ENCODE assay signal across 11 cellular contexts in the genomic region with DNA sequence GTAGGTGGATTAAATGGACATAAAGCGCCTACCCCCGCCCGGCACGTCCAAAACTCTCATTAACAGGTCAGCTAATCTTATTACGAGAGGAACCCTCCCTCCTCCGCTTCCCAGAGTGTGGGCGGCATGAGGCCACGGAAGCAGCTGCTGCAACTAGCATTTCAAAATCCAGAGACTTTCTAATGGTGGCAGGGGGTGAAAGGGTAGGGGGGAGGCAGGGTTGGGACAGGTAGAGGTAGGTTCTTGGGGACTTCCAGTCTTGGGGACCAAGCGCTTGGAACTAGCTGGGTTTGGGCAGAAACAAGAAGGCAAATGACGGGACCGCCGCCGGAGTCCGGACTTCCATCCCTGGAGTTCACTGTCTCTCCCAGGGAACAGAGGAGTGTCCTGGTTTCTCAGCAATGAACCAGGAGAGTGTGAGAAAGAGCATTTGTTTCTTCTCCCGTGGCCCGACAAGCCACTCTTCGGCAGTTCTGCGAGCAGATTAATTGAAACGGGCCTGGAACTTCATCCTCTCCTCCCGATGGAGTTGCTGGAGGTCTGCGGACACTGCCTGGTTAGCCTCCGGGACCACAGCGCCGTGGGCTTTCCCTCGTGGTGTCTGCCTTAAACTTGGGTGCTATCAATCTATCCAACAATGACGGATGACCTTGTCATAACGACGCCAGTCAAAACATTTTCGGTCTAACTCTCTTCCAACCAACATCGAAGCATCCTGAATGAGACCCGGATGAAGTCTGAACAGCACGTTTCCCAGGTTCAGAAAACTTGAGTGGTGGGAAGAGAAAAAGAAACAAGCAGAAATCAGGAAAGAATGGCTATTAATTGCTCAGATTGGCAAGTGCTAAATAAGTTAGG. TPM values are rescaled to one million over a fixed set of nuclear protein-coding genes. Genes with fewer than 3 reads are reported as not detected.
A peak's percentile ranks its signal among the peaks of the same experiment; 100 is the strongest.
DNase-seq lines count a peak whose midpoint lies in the region; TF ChIP-seq lines count a peak whose summit lies in the region.
"Had no signal": no experiment of that assay in that cellular context is flagged by ENCODE, and none has a peak within 500 bp of the region (broad histone marks: within the 10 kb centered on the region; RNA-seq: fewer than 3 reads in every experiment).

No MANE protein-coding gene starts in this region.

- no peak for TF ChIP-seq POLR2A in vagina (IDR thresholded peaks at IDR 0.05)

- TF ChIP-seq CTCF in glutamatergic neuron (IDR thresholded peaks at IDR 0.05; ENCODE audit: partially characterized antibody, unreplicated experiment) (no peak), vagina (IDR thresholded peaks at IDR 0.05) (no peak)

- peaks cover 22% of the 10 kb centered on the region for H3K9me3 Mint-ChIP-seq in glutamatergic neuron (ENCODE audit: unreplicated experiment)

- no peaks in the 10 kb centered on the region for H3K9me3 ChIP-seq in HUES48 (ENCODE audit: control insufficient read depth, insufficient read depth, low read length)
- no peaks in the 10 kb centered on the region for H3K9me3 ChIP-seq in vagina

- no peaks in the 10 kb centered on the region for H3K36me3 Mint-ChIP-seq in glutamatergic neuron (ENCODE audit: unreplicated experiment)

- H3K4me1 Mint-ChIP-seq in glutamatergic neuron (ENCODE audit: low read depth, unreplicated experiment): peaks cover 41% of the 10 kb centered on the region

- H3K27ac ChIP-seq in HUES48 (ENCODE audit: low read depth, low read length) (no peak overlapping the region), vagina (no peak overlapping the region)

- no peak overlapping the region for H3K27ac Mint-ChIP-seq in glutamatergic neuron (ENCODE audit: unreplicated experiment)

- H3K27me3 Mint-ChIP-seq in glutamatergic neuron (ENCODE audit: unreplicated experiment): peaks cover 39% of the 10 kb centered on the region

- peak overlapping the region; percentile 66 for H3K4me3 ChIP-seq in HUES48 (ENCODE audit: low read depth, low read length)
- no peak overlapping the region for H3K4me3 ChIP-seq in vagina

- peak overlapping the region; percentile 83 for H3K4me3 Mint-ChIP-seq in glutamatergic neuron (ENCODE audit: unreplicated experiment)

- H3K4me1 ChIP-seq in HUES48 (ENCODE audit: control insufficient read depth, insufficient read depth, low read length): peaks cover 28% of the 10 kb centered on the region
- H3K4me1 ChIP-seq in vagina: peaks cover 37% of the 10 kb centered on the region

- H3K9ac ChIP-seq in HUES48 (ENCODE audit: low read depth, low read length): no peak overlapping the region

- peaks cover 100% of the 10 kb centered on the region for H3K27me3 ChIP-seq in HUES48 (ENCODE audit: control insufficient read depth, insufficient read depth, low read length)
- peaks cover 19% of the 10 kb centered on the region for H3K27me3 ChIP-seq in vagina

- intact Hi-C loops in vagina (cut with DNase I): loop anchor here (5.0 kb wide), 1 partner anchor 50 kb away; the partner anchor contains the start of gene PPIC
- intact Hi-C loops in head of caudate nucleus (cut with DNase I): no loop called here

- DNase-seq in ELF-1 (ENCODE audit: low read depth, low spot score) (peak; percentile 8), glutamatergic neuron (peak; percentile 22), pons (ENCODE audit: low spot score) (peak; percentile 4), vagina (ENCODE audit: extremely low spot score in 2 of 2) (no peak), head of caudate nucleus (no peak)
- DNase-seq in stimulated activated naive CD4-positive, alpha-beta T cell (lab: John Stamatoyannopoulos, UW): no peak
- DNase-seq in activated CD4-positive, CD25-positive, alpha-beta regulatory T cell (lab: John Stamatoyannopoulos, UW): no peak
- DNase-seq: activated gamma-delta T cell, dermis blood vessel endothelial cell had no signal

- no peaks in the 10 kb centered on the region for H3K36me3 ChIP-seq in HUES48 (ENCODE audit: control insufficient read depth, insufficient read depth, low read length)
- H3K36me3 ChIP-seq in vagina: no peaks in the 10 kb centered on the region

RNA-seq across cellular contexts. Expression of gene PRDM6, which starts 1.6 kb away (rescaled TPM):
- total RNA-seq in glutamatergic neuron (ENCODE audit: unreplicated experiment): 2.6 TPM
- 0.98 TPM for total RNA-seq in vagina
- total RNA-seq: dermis blood vessel endothelial cell, RPMI7951 had no signal

RNA-seq across cellular contexts. Expression of gene PPIC, which starts 50.9 kb away (rescaled TPM):
- total RNA-seq in glutamatergic neuron (ENCODE audit: unreplicated experiment) (5.7 TPM), vagina (21.6 TPM)

Comparison
In these comparisons a context has a peak if more than half of its experiments do, and no peak if none do; other contexts are left out.
1. DNase-seq: peak in ELF-1 (single experiment), glutamatergic neuron (single experiment) and pons (single experiment); none in stimulated activated naive CD4-positive, alpha-beta T cell (0 of 6), vagina (0 of 2), activated CD4-positive, CD25-positive, alpha-beta regulatory T cell (0 of 4) and head of caudate nucleus (0 of 42).